In genomic region chr7:158985583-158985982, GRCh38 we compare ENCODE assay signal across 8 cellular contexts.
"Had no signal": no experiment of that assay in that cellular context is flagged by ENCODE, and none has a peak within 500 bp of the region (broad histone marks: within the 10 kb centered on the region; RNA-seq: fewer than 3 reads in every experiment).

No MANE protein-coding gene starts in this region.

- H3K4me1 ChIP-seq: HAP-1 had no signal

- H3K36me3 ChIP-seq: HAP-1 had no signal

- H3K4me3 Mint-ChIP-seq: HFFc6 had no signal

- H3K27ac ChIP-seq: GM23248, HL-60 had no signal

- ATAC-seq: HCT116, HepG2 had no signal

- H3K27ac Mint-ChIP-seq: HFFc6 had no signal

- DNase-seq: GM23248, GOT3, H7, HFFc6 had no signal

- H3K4me3 ChIP-seq: GM23248, HAP-1 had no signal
